ENCODE assay signal across 8 cellular contexts in the genomic region with DNA sequence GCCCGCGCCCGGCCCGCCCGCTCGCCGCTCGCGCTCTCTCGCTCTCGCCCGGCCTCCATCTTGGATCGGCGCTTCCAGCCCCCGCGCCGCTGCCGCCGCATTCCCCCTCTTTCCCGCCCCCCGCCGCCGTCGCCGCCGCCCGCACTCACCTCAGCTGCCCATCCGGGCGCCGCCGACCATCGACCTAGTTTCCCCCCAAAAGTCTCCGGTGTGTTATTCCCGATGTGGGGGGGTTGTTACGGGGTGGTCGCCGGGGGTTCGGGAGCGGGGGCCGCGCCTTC. TPM values are rescaled to one million over a fixed set of nuclear protein-coding genes. Genes with fewer than 3 reads are reported as not detected.
A peak's percentile ranks its signal among the peaks of the same experiment; 100 is the strongest.
DNase-seq lines count a peak whose midpoint lies in the region; ATAC-seq and TF ChIP-seq lines count a peak whose summit lies in the region.

No MANE protein-coding gene starts in this region.

- TF ChIP-seq POLR2A in Peyer's patch (IDR thresholded peaks at IDR 0.05): no peak

- H3K9ac ChIP-seq in neural cell (ENCODE audit: low read length): peak overlapping the region; percentile 87

- H3K79me2 ChIP-seq in neural cell (replicated peaks; ENCODE audit: insufficient read depth, low read length): peaks cover 42% of the 10 kb centered on the region

- H3K4me3 ChIP-seq in Peyer's patch: peak overlapping the region; percentile 64 to 99 (median 93)
- peak overlapping the region; percentile 48 for H3K4me3 ChIP-seq in epithelial cell of esophagus (ENCODE audit: low read length)
- peak overlapping the region; percentile 82 for H3K4me3 ChIP-seq in neural cell (ENCODE audit: low read length)

- in situ Hi-C loops in GM13976 (cut with MboI; ENCODE audit: low sequenced_read_pairs, unreplicated experiment): loop anchor here (10.0 kb wide), 2 partner anchors 263 to 677 kb away; no protein-coding TSS in a partner anchor

- DNase-seq in AG08396 (ENCODE audit: low spot score) (peak; percentile 60), GM13976 (ENCODE audit: low spot score) (peak; percentile 64), Peyer's patch (no peak), epithelial cell of esophagus (ENCODE audit: low read depth) (peak; percentile 65), dermis blood vessel endothelial cell (no peak)
- no peak for DNase-seq in effector CD8-positive, alpha-beta T cell (lab: John Stamatoyannopoulos, UW)

- H3K36me3 ChIP-seq in Peyer's patch (no peaks in the 10 kb centered on the region), neural cell (ENCODE audit: insufficient read depth, low read length) (no peaks in the 10 kb centered on the region)

- H2AFZ ChIP-seq in neural cell (ENCODE audit: low read depth, low read length): no peak overlapping the region

- H3K27ac ChIP-seq in Peyer's patch (peak overlapping the region; percentile 95 to 100 (median 98)), neural cell (ENCODE audit: low read length) (peak overlapping the region; percentile 92)

- H3F3A ChIP-seq in neural cell (ENCODE audit: insufficient read depth, low read length, poor library complexity, severe bottlenecking): no peaks in the 10 kb centered on the region

- no peak for TF ChIP-seq EP300 in neural cell (conservative IDR thresholded peaks at IDR 0.05; ENCODE audit: poor library complexity, severe bottlenecking)

- H3K4me1 ChIP-seq in Peyer's patch: peaks cover 0 to 35% (median 8%) of the 10 kb centered on the region in 4 donors

- ATAC-seq in HG02973 (IDR thresholded peaks at IDR 0.05; ENCODE audit: unreplicated experiment): peak; percentile 9

- H3K9me3 ChIP-seq in Peyer's patch (peaks cover 0 to 3% (median 0%) of the 10 kb centered on the region in 4 donors), neural cell (ENCODE audit: low read length) (no peaks in the 10 kb centered on the region)

- H4K20me1 ChIP-seq in neural cell (ENCODE audit: insufficient read depth): no peaks in the 10 kb centered on the region

- H3K9me2 ChIP-seq in neural cell (ENCODE audit: insufficient read depth, low read length): no peaks in the 10 kb centered on the region

- H3K4me2 ChIP-seq in neural cell (ENCODE audit: low read length): no peak overlapping the region

- TF ChIP-seq CTCF in GM13976 (IDR thresholded peaks at IDR 0.05; ENCODE audit: borderline replicate concordance, control extremely low read depth, extremely low read depth, insufficient read depth, missing control alignments): no peak
- TF ChIP-seq CTCF in Peyer's patch (IDR thresholded peaks at IDR 0.05): no peak
- TF ChIP-seq CTCF in epithelial cell of esophagus (IDR thresholded peaks at IDR 0.05; ENCODE audit: insufficient read depth, low read depth, low read length, missing control alignments): no peak
- no peak for TF ChIP-seq CTCF in neural cell (IDR thresholded peaks at IDR 0.05; ENCODE audit: poor library complexity, severe bottlenecking)

- H3K27me3 ChIP-seq in Peyer's patch (no peaks in the 10 kb centered on the region), neural cell (ENCODE audit: insufficient read depth, low read depth, low read length) (no peaks in the 10 kb centered on the region)

- no peak for TF ChIP-seq RAD21 in neural cell (conservative IDR thresholded peaks at IDR 0.05)

TF ChIP-seq in neural cell, 6 proteins besides CTCF, POLR2A, EP300 and RAD21:
- TF ChIP-seq EZH2 (IDR thresholded peaks at IDR 0.05; ENCODE audit: borderline replicate concordance, insufficient read depth, low read length, poor library complexity, severe bottlenecking) (no peak), MXI1 (conservative IDR thresholded peaks at IDR 0.05; ENCODE audit: poor library complexity, severe bottlenecking) (no peak), TAF1 (IDR thresholded peaks at IDR 0.05; ENCODE audit: low read depth) (no peak), SMC3 (conservative IDR thresholded peaks at IDR 0.05; ENCODE audit: poor library complexity) (no peak), POLR2AphosphoS5 (IDR thresholded peaks at IDR 0.05) (no peak)
- TF ChIP-seq, protein P1, sequence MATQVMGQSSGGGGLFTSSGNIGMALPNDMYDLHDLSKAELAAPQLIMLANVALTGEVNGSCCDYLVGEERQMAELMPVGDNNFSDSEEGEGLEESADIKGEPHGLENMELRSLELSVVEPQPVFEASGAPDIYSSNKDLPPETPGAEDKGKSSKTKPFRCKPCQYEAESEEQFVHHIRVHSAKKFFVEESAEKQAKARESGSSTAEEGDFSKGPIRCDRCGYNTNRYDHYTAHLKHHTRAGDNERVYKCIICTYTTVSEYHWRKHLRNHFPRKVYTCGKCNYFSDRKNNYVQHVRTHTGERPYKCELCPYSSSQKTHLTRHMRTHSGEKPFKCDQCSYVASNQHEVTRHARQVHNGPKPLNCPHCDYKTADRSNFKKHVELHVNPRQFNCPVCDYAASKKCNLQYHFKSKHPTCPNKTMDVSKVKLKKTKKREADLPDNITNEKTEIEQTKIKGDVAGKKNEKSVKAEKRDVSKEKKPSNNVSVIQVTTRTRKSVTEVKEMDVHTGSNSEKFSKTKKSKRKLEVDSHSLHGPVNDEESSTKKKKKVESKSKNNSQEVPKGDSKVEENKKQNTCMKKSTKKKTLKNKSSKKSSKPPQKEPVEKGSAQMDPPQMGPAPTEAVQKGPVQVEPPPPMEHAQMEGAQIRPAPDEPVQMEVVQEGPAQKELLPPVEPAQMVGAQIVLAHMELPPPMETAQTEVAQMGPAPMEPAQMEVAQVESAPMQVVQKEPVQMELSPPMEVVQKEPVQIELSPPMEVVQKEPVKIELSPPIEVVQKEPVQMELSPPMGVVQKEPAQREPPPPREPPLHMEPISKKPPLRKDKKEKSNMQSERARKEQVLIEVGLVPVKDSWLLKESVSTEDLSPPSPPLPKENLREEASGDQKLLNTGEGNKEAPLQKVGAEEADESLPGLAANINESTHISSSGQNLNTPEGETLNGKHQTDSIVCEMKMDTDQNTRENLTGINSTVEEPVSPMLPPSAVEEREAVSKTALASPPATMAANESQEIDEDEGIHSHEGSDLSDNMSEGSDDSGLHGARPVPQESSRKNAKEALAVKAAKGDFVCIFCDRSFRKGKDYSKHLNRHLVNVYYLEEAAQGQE (IDR thresholded peaks at IDR 0.05; ENCODE audit: borderline replicate concordance): no peak

RNA-seq across cellular contexts. Expression of a gene that starts 0.2 kb away (rescaled TPM):
- total RNA-seq in Peyer's patch (10 to 100 TPM; 22.6 to 91.6 (median 35.2) TPM), dermis blood vessel endothelial cell (45.8 and 47.2 TPM in 2 replicates)
- 29.7 and 30.8 TPM in 2 replicates for polyA plus RNA-seq in neural cell
- polyA minus RNA-seq in neural cell: 88.9 and 106 TPM in 2 replicates

Comparison
In these comparisons a context has a peak if more than half of its experiments do, and no peak if none do; other contexts are left out.
1. DNase-seq: peak in AG08396 (single experiment), GM13976 (single experiment) and epithelial cell of esophagus (single experiment); none in Peyer's patch (0 of 3), effector CD8-positive, alpha-beta T cell (single experiment) and dermis blood vessel endothelial cell (single experiment).
2. Peak in every context shown above with its lines, with median percentiles within 50 percentile points of each other: H3K4me3 ChIP-seq.